Comparison of ENCODE assay signal across 9 cellular contexts in the genomic region with DNA sequence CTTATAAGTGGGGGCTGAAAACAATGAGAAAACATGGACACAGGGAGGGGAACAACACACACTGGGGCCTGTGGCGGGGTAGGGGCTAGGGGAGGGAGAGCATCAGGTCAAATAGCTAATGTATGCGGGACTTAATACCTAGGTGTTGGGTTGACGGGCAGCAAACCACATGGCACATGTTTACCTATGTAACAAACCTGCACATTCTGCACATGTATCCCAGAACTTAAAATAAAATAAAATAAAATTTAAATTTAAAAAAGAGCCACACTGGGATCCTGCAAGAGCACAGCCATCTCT. TPM values are rescaled to one million over a fixed set of nuclear protein-coding genes. Genes with fewer than 3 reads are reported as not detected.
"Had no signal": no experiment of that assay in that cellular context is flagged by ENCODE, and none has a peak within 500 bp of the region (broad histone marks: within the 10 kb centered on the region; RNA-seq: fewer than 3 reads in every experiment).

No MANE protein-coding gene starts in this region.

RNA-seq across cellular contexts. Expression of a gene that starts 1.9 kb away (rescaled TPM):
- total RNA-seq: natural killer cell treated with Interleukin-12 subunit alpha and Interleukin-12 subunit beta and Interleukin-15 and Interleukin-18, amount 100 ng/mL, for 72 hours had no signal

RNA-seq across cellular contexts. Expression of a gene that starts 7.7 kb away (rescaled TPM):
- total RNA-seq: body of pancreas, dermis microvascular lymphatic vessel endothelial cell, kidney epithelial cell, left lung, psoas muscle, temporal lobe, urinary bladder had no signal
- polyA plus RNA-seq: immature natural killer cell had no signal

RNA-seq across cellular contexts. Expression of a gene that starts 45.7 kb away (rescaled TPM):
- polyA plus RNA-seq: immature natural killer cell had no signal
